In genomic region chr11:94568717-94569116, GRCh38 we compare ENCODE assay signal across 12 cellular contexts. TPM values are rescaled to one million over a fixed set of nuclear protein-coding genes. Genes with fewer than 3 reads are reported as not detected.
"Had no signal": no experiment of that assay in that cellular context is flagged by ENCODE, and none has a peak within 500 bp of the region (broad histone marks: within the 10 kb centered on the region; RNA-seq: fewer than 3 reads in every experiment).

No MANE protein-coding gene starts in this region.

- H3K9ac ChIP-seq: GM23248 had no signal

- H3K4me3 ChIP-seq: GM23248, GM23338, HAP-1 had no signal

- H3K4me2 ChIP-seq: GM23338 had no signal

- H2AFZ ChIP-seq: GM23248, GM23338 had no signal

- ATAC-seq: GM23338, HCT116 had no signal

- H3K4me1 ChIP-seq: HAP-1 had no signal

- FAIRE-seq: H1, H54 had no signal

- H3K27ac ChIP-seq: GM23248 had no signal

- DNase-seq: GM23248, GOT3, H7, H9, HCEC 1CT, HFFc6 had no signal

- H3K36me3 ChIP-seq: HAP-1 had no signal

- H3K9me3 ChIP-seq: HAP-1 had no signal

RNA-seq across cellular contexts. Expression of gene PIWIL4, which starts 1.5 kb away (rescaled TPM):
- total RNA-seq: H4, H9 had no signal

RNA-seq across cellular contexts. Expression of gene FUT4, which starts 25.0 kb away (rescaled TPM):
- total RNA-seq: H4 had no signal

RNA-seq across cellular contexts. Expression of gene C11orf97, which starts 56.5 kb away (rescaled TPM):
- total RNA-seq: GM23248, GM23338, H1, H4, H7, H9, HFFc6 had no signal
- polyA plus RNA-seq: GM23248, GM23338, H1 had no signal
